10 cellular contexts compared by ENCODE assay signal in genomic region chr14:56342419-56342901, GRCh38.
DNase-seq lines count a peak whose midpoint lies in the region; ATAC-seq and TF ChIP-seq lines count a peak whose summit lies in the region.
"Had no signal": no experiment of that assay in that cellular context is flagged by ENCODE, and none has a peak within 500 bp of the region (broad histone marks: within the 10 kb centered on the region; RNA-seq: fewer than 3 reads in every experiment).

No MANE protein-coding gene starts in this region.

- intact Hi-C loops in mammary epithelial cell (cut with micrococcal nuclease): no loop called here

- H3K27me3 ChIP-seq in GM23248 (replicated peaks; ENCODE audit: insufficient read depth): no peaks in the 10 kb centered on the region
- no peaks in the 10 kb centered on the region for H3K27me3 ChIP-seq in mammary epithelial cell (ENCODE audit: insufficient read depth, low read length)
- H3K27me3 ChIP-seq: colonic mucosa had no signal

- H4K20me1 ChIP-seq in GM23248 (ENCODE audit: insufficient read depth) (no peaks in the 10 kb centered on the region), mammary epithelial cell (ENCODE audit: insufficient read depth, low read length) (no peaks in the 10 kb centered on the region)

- H3K79me2 ChIP-seq in GM23248 (ENCODE audit: insufficient read depth): no peaks in the 10 kb centered on the region
- H3K79me2 ChIP-seq in mammary epithelial cell (ENCODE audit: insufficient read depth, low read length): no peaks in the 10 kb centered on the region

- no peak overlapping the region for H3K9ac ChIP-seq in GM23248
- H3K9ac ChIP-seq in mammary epithelial cell (ENCODE audit: insufficient read depth, low read length): no peak overlapping the region

- H3K4me1 ChIP-seq in GM23248 (ENCODE audit: insufficient read depth) (peaks cover 17% of the 10 kb centered on the region), mammary epithelial cell (ENCODE audit: insufficient read depth, low read length) (no peaks in the 10 kb centered on the region)
- H3K4me1 ChIP-seq: colonic mucosa had no signal

- CTCF ChIA-PET in mammary epithelial cell (lab: Charles Lee; ENCODE audit: low non-redundant PET): no interaction called here

- H3K9me3 ChIP-seq in GM23248 (ENCODE audit: low read depth): no peaks in the 10 kb centered on the region
- no peaks in the 10 kb centered on the region for H3K9me3 ChIP-seq in mammary epithelial cell (replicated peaks; ENCODE audit: insufficient read depth, low read length)
- H3K9me3 ChIP-seq: colonic mucosa had no signal

- DNase-seq in AG20443 (ENCODE audit: low spot score) (peak; percentile 45), GM23248 (peak; percentile 70), amniotic stem cell (lab: John Stamatoyannopoulos, UW) (peak; percentile 18), lung microvascular endothelial cell (ENCODE audit: low read depth in 2 of 2) (peak; percentile 60 to 83), mammary epithelial cell (no peak), NCI-H748 (lab: John Stamatoyannopoulos, UW; ENCODE audit: unreplicated experiment) (no peak), occipital lobe (lab: John Stamatoyannopoulos, UW) (no peak)
- DNase-seq: colonic mucosa, T-helper 17 cell had no signal

- H3K4me3 ChIP-seq in GM23248: no peak overlapping the region
- H3K4me3 ChIP-seq in mammary epithelial cell (replicated peaks in 1 of 3; ENCODE audit: insufficient read depth in 1 of 3, low read depth in 2 of 3, low read length in 3 of 3): no peak overlapping the region
- H3K4me3 ChIP-seq: colonic mucosa had no signal

- H3K9me2 ChIP-seq in GM23248 (ENCODE audit: insufficient read depth): no peaks in the 10 kb centered on the region

- H3K4me2 ChIP-seq in GM23248 (ENCODE audit: unreplicated experiment) (no peak overlapping the region), mammary epithelial cell (ENCODE audit: insufficient read depth, low read depth, low read length) (no peak overlapping the region)

- WGBS in GM23248 (ENCODE audit: low coverage in 1 of 2, low lambda C conversion rate in 2 of 2, missing lambda C conversion rate in 2 of 2), 2 experiments: 62 to 67% methylated on average over 5 of the region's 5 CpGs
- 43% methylated on average over 5 of the region's 5 CpGs for WGBS in mammary epithelial cell (ENCODE audit: low coverage, missing lambda C conversion rate)

- dilution Hi-C loops in mammary epithelial cell (cut with HindIII; ENCODE audit: low sequenced_read_pairs): no loop called here

- BruUV-seq in mammary epithelial cell (replicated peaks; lab: Mats Ljungman, UMichigan): no TSS peak

- H3K36me3 ChIP-seq in GM23248 (ENCODE audit: low read depth) (no peaks in the 10 kb centered on the region), mammary epithelial cell (ENCODE audit: insufficient read depth, low read length) (no peaks in the 10 kb centered on the region)
- H3K36me3 ChIP-seq: colonic mucosa had no signal

- ATAC-seq in GM18511 (IDR thresholded peaks at IDR 0.05; ENCODE audit: unreplicated experiment): no peak
- ATAC-seq: T-helper 17 cell had no signal

- H3K27ac ChIP-seq in GM23248 (no peak overlapping the region), mammary epithelial cell (ENCODE audit: insufficient read depth, low read depth, low read length) (no peak overlapping the region)
- H3K27ac ChIP-seq: colonic mucosa had no signal

- 0 out of 2 replicates have a peak, but pooled peaks cover 3% of the 10 kb centered on the region for H3F3A ChIP-seq in GM23248 (ENCODE audit: insufficient read depth)

- H2AFZ ChIP-seq in GM23248 (peak overlapping the region; percentile 13; the same call in 1 of the 2 replicates), mammary epithelial cell (ENCODE audit: low read depth, low read length) (no peak overlapping the region)

- TF ChIP-seq CTCF in mammary epithelial cell (conservative IDR thresholded peaks at IDR 0.05 in 1 of 2, IDR thresholded peaks at IDR 0.05 in 1 of 2; ENCODE audit: extremely low read depth in 1 of 2, insufficient read depth in 1 of 2, low read depth in 1 of 2, low read length in 2 of 2): no peak

- in situ Hi-C loops in GM23248 (cut with MboI): loop anchor here (10.0 kb wide), 1 partner anchor 618 kb away; no protein-coding TSS in a partner anchor
- in situ Hi-C loops in mammary epithelial cell (cut with MboI; ENCODE audit: low sequenced_read_pairs in 2 of 2): no loop called here

Comparison
In these comparisons a context has a peak if more than half of its experiments do, and no peak if none do; other contexts are left out.
1. DNase-seq: peak in AG20443 (single experiment), GM23248 (single experiment), amniotic stem cell (single experiment) and lung microvascular endothelial cell (2 of 2); none in mammary epithelial cell (single experiment), NCI-H748 (single experiment) and occipital lobe (single experiment).